Comparison of ENCODE assay signal across 13 cellular contexts in the genomic region with DNA sequence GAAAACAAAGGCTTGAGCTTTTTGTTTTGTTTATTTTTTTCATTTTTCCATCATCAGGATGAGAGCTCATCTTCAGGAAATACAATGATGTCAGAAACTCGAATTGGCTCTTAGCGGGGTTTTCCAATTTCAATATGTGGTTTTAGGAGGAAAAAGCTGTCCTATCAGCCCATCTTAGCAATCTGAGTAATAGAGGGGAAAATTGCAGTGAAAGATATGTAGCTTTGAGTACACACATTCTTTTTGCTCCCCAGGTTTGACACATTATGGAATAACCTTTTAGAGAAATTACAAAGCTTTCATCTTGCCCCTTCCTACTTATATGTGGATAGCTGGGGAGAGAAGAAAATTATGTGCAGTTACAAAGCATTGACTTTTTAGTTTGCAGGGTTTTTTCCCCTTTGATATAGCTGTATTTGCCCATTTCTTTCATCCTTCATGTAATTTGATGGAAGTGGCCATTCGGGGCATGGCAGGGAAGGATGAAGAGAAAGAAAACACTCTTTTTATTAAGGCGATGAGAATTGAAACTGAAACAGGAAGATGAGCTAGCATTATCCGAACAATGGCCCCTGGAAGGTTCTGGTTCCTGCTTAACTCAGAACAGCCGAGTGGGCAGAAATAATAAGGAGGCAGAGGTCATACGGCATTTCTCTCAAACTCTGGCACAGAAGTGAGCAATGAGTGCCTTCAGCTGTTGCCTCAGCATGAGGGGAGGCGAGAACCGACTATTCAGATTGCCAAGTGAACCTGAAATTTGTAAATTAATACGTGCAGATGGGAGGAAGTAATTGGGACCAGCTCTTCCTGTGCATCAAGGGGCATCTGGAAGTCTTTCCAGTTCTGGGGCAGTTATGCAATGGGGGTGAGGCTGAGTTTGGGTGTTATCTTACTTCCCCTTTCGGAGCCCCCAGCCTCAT.
A peak's percentile ranks its signal among the peaks of the same experiment; 100 is the strongest.
DNase-seq lines count a peak whose midpoint lies in the region; ATAC-seq lines count a peak whose summit lies in the region.
"Had no signal": no experiment of that assay in that cellular context is flagged by ENCODE, and none has a peak within 500 bp of the region (broad histone marks: within the 10 kb centered on the region; RNA-seq: fewer than 3 reads in every experiment).

No MANE protein-coding gene starts in this region.

- intact Hi-C loops in activated T-helper 2 cell treated with anti-CD3 and anti-CD28 coated beads, Interferon-gamma antibody, Interleukin-2, Interleukin-4, amounts not matched to agents 10 μg/mL and 5 μg/mL and 100 μg/mL, durations not matched to agents 14 hours and 24 hours and 36 hours (cut with micrococcal nuclease) = no loop called here

- H3K4me3 Mint-ChIP-seq in activated naive CD8-positive, alpha-beta T cell = peak overlapping the region; percentile 51
- H3K4me3 Mint-ChIP-seq in activated naive CD8-positive, alpha-beta T cell treated with anti-CD3 and anti-CD28 coated beads for 36 hours = no peak overlapping the region
- H3K4me3 Mint-ChIP-seq in activated T-helper 2 cell treated with anti-CD3 and anti-CD28 coated beads, Interferon-gamma antibody, Interleukin-2, Interleukin-4, amounts not matched to agents 10 μg/mL and 5 μg/mL and 100 μg/mL, durations not matched to agents 14 hours and 24 hours and 36 hours (ENCODE audit: low read depth) = peak overlapping the region; percentile 2
- peak overlapping the region; percentile 55 for H3K4me3 Mint-ChIP-seq in stimulated activated memory B cell treated with anti-CD40 and anti-IgM and Interleukin-4, amounts not matched to agents 10 μg/mL and 1 μg/mL and 100 μg/mL, for 72 hours

- peaks cover 2% of the 10 kb centered on the region for H3K36me3 Mint-ChIP-seq in activated naive CD8-positive, alpha-beta T cell
- H3K36me3 Mint-ChIP-seq in activated naive CD8-positive, alpha-beta T cell treated with anti-CD3 and anti-CD28 coated beads for 36 hours = no peaks in the 10 kb centered on the region
- H3K36me3 Mint-ChIP-seq in activated T-helper 2 cell treated with anti-CD3 and anti-CD28 coated beads, Interferon-gamma antibody, Interleukin-2, Interleukin-4, amounts not matched to agents 10 μg/mL and 5 μg/mL and 100 μg/mL, durations not matched to agents 14 hours and 24 hours and 36 hours (ENCODE audit: low read depth) = no peaks in the 10 kb centered on the region
- H3K36me3 Mint-ChIP-seq in stimulated activated memory B cell treated with anti-CD40 and anti-IgM and Interleukin-4, amounts not matched to agents 10 μg/mL and 1 μg/mL and 100 μg/mL, for 72 hours = no peaks in the 10 kb centered on the region

- DNase-seq in activated naive CD8-positive, alpha-beta T cell treated with anti-CD3 and anti-CD28 coated beads for 36 hours = no peak
- DNase-seq in Kasumi-1 (lab: John Stamatoyannopoulos, UW) (peak; percentile 11 to 23), NCI-H1417 (lab: John Stamatoyannopoulos, UW) (no peak)
- no peak for DNase-seq in activated T-helper 2 cell treated with anti-CD3 and anti-CD28 coated beads, Interferon-gamma antibody, Interleukin-2, Interleukin-4, amounts not matched to agents 10 μg/mL and 5 μg/mL and 100 μg/mL, durations not matched to agents 14 hours and 24 hours and 36 hours (ENCODE audit: low spot score)
- no peak for DNase-seq in NK-92 treated with Interleukin-12 subunit alpha and Interleukin-12 subunit beta, amount 100 ng/mL, for 24 hours (lab: John Stamatoyannopoulos, UW)
- no peak for DNase-seq in activated CD4-positive, CD25-positive, alpha-beta regulatory T cell (lab: John Stamatoyannopoulos, UW)
- DNase-seq: Caco-2; left lung; PC-3; sigmoid colon; stimulated activated CD8-positive, alpha-beta memory T cell treated with anti-CD3 and anti-CD28 coated beads, Interleukin-4, amount 100 ng/mL, for 48 hours had no signal

- peak; percentile 29 for ATAC-seq in stimulated activated memory B cell treated with anti-CD40 and anti-IgM and Interleukin-4, amounts not matched to agents 10 μg/mL and 1 μg/mL and 100 μg/mL, for 72 hours
- ATAC-seq: left lung, PC-3 had no signal

- H3K27me3 Mint-ChIP-seq in activated naive CD8-positive, alpha-beta T cell = peaks cover 5% of the 10 kb centered on the region
- peaks cover 4% of the 10 kb centered on the region for H3K27me3 Mint-ChIP-seq in activated naive CD8-positive, alpha-beta T cell treated with anti-CD3 and anti-CD28 coated beads for 36 hours
- no peaks in the 10 kb centered on the region for H3K27me3 Mint-ChIP-seq in activated T-helper 2 cell treated with anti-CD3 and anti-CD28 coated beads, Interferon-gamma antibody, Interleukin-2, Interleukin-4, amounts not matched to agents 10 μg/mL and 5 μg/mL and 100 μg/mL, durations not matched to agents 14 hours and 24 hours and 36 hours (ENCODE audit: low read depth)
- H3K27me3 Mint-ChIP-seq in stimulated activated memory B cell treated with anti-CD40 and anti-IgM and Interleukin-4, amounts not matched to agents 10 μg/mL and 1 μg/mL and 100 μg/mL, for 72 hours = no peaks in the 10 kb centered on the region

- H3K4me1 Mint-ChIP-seq in activated naive CD8-positive, alpha-beta T cell (ENCODE audit: low read depth) = peaks cover 2% of the 10 kb centered on the region
- H3K4me1 Mint-ChIP-seq in activated naive CD8-positive, alpha-beta T cell treated with anti-CD3 and anti-CD28 coated beads for 36 hours = no peaks in the 10 kb centered on the region
- peaks cover 6% of the 10 kb centered on the region for H3K4me1 Mint-ChIP-seq in activated T-helper 2 cell treated with anti-CD3 and anti-CD28 coated beads, Interferon-gamma antibody, Interleukin-2, Interleukin-4, amounts not matched to agents 10 μg/mL and 5 μg/mL and 100 μg/mL, durations not matched to agents 14 hours and 24 hours and 36 hours (ENCODE audit: low read depth)
- peaks cover 10% of the 10 kb centered on the region for H3K4me1 Mint-ChIP-seq in stimulated activated memory B cell treated with anti-CD40 and anti-IgM and Interleukin-4, amounts not matched to agents 10 μg/mL and 1 μg/mL and 100 μg/mL, for 72 hours

- peaks cover 3% of the 10 kb centered on the region for H3K9me3 Mint-ChIP-seq in activated naive CD8-positive, alpha-beta T cell (ENCODE audit: low read depth)
- H3K9me3 Mint-ChIP-seq in activated naive CD8-positive, alpha-beta T cell treated with anti-CD3 and anti-CD28 coated beads for 36 hours = no peaks in the 10 kb centered on the region
- H3K9me3 Mint-ChIP-seq in activated T-helper 2 cell treated with anti-CD3 and anti-CD28 coated beads, Interferon-gamma antibody, Interleukin-2, Interleukin-4, amounts not matched to agents 10 μg/mL and 5 μg/mL and 100 μg/mL, durations not matched to agents 14 hours and 24 hours and 36 hours = no peaks in the 10 kb centered on the region
- H3K9me3 Mint-ChIP-seq in stimulated activated memory B cell treated with anti-CD40 and anti-IgM and Interleukin-4, amounts not matched to agents 10 μg/mL and 1 μg/mL and 100 μg/mL, for 72 hours = peaks cover 6% of the 10 kb centered on the region

- H3K27ac Mint-ChIP-seq in activated naive CD8-positive, alpha-beta T cell = no peak overlapping the region
- no peak overlapping the region for H3K27ac Mint-ChIP-seq in activated naive CD8-positive, alpha-beta T cell treated with anti-CD3 and anti-CD28 coated beads for 36 hours
- peak overlapping the region; percentile 22 for H3K27ac Mint-ChIP-seq in activated T-helper 2 cell treated with anti-CD3 and anti-CD28 coated beads, Interferon-gamma antibody, Interleukin-2, Interleukin-4, amounts not matched to agents 10 μg/mL and 5 μg/mL and 100 μg/mL, durations not matched to agents 14 hours and 24 hours and 36 hours
- H3K27ac Mint-ChIP-seq in stimulated activated memory B cell treated with anti-CD40 and anti-IgM and Interleukin-4, amounts not matched to agents 10 μg/mL and 1 μg/mL and 100 μg/mL, for 72 hours = peak overlapping the region; percentile 40

Comparison
In these comparisons a context has a peak if more than half of its experiments do, and no peak if none do; other contexts are left out.
1. H3K27ac Mint-ChIP-seq: peak in activated T-helper 2 cell treated with anti-CD3 and anti-CD28 coated beads, Interferon-gamma antibody, Interleukin-2, Interleukin-4, amounts not matched to agents 10 μg/mL and 5 μg/mL and 100 μg/mL, durations not matched to agents 14 hours and 24 hours and 36 hours (single experiment) and stimulated activated memory B cell treated with anti-CD40 and anti-IgM and Interleukin-4, amounts not matched to agents 10 μg/mL and 1 μg/mL and 100 μg/mL, for 72 hours (single experiment); none in activated naive CD8-positive, alpha-beta T cell (single experiment) and activated naive CD8-positive, alpha-beta T cell treated with anti-CD3 and anti-CD28 coated beads for 36 hours (single experiment).
2. DNase-seq: peak in Kasumi-1 (2 of 2); none in activated naive CD8-positive, alpha-beta T cell treated with anti-CD3 and anti-CD28 coated beads for 36 hours (single experiment), activated T-helper 2 cell treated with anti-CD3 and anti-CD28 coated beads, Interferon-gamma antibody, Interleukin-2, Interleukin-4, amounts not matched to agents 10 μg/mL and 5 μg/mL and 100 μg/mL, durations not matched to agents 14 hours and 24 hours and 36 hours (single experiment), NCI-H1417 (0 of 3), NK-92 treated with Interleukin-12 subunit alpha and Interleukin-12 subunit beta, amount 100 ng/mL, for 24 hours (single experiment) and activated CD4-positive, CD25-positive, alpha-beta regulatory T cell (0 of 4).